Comparison of ENCODE assay signal across 1 cellular context in genomic region chr3:45010718-45011355, GRCh38.
TF ChIP-seq lines count a peak whose summit lies in the region.

No MANE protein-coding gene starts in this region.

TF ChIP-seq in WTC11, 78 proteins besides CTCF, POLR2A, EP300 and RAD21 (continued from another document):
- TF ChIP-seq, protein P1, sequence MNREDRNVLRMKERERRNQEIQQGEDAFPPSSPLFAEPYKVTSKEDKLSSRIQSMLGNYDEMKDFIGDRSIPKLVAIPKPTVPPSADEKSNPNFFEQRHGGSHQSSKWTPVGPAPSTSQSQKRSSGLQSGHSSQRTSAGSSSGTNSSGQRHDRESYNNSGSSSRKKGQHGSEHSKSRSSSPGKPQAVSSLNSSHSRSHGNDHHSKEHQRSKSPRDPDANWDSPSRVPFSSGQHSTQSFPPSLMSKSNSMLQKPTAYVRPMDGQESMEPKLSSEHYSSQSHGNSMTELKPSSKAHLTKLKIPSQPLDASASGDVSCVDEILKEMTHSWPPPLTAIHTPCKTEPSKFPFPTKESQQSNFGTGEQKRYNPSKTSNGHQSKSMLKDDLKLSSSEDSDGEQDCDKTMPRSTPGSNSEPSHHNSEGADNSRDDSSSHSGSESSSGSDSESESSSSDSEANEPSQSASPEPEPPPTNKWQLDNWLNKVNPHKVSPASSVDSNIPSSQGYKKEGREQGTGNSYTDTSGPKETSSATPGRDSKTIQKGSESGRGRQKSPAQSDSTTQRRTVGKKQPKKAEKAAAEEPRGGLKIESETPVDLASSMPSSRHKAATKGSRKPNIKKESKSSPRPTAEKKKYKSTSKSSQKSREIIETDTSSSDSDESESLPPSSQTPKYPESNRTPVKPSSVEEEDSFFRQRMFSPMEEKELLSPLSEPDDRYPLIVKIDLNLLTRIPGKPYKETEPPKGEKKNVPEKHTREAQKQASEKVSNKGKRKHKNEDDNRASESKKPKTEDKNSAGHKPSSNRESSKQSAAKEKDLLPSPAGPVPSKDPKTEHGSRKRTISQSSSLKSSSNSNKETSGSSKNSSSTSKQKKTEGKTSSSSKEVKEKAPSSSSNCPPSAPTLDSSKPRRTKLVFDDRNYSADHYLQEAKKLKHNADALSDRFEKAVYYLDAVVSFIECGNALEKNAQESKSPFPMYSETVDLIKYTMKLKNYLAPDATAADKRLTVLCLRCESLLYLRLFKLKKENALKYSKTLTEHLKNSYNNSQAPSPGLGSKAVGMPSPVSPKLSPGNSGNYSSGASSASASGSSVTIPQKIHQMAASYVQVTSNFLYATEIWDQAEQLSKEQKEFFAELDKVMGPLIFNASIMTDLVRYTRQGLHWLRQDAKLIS (CRISPR knock-in tag; IDR thresholded peaks at IDR 0.05; ENCODE audit: borderline replicate concordance), result no peak
- no peak for TF ChIP-seq FOXJ3 (CRISPR knock-in tag; IDR thresholded peaks at IDR 0.05; ENCODE audit: borderline replicate concordance)
- TF ChIP-seq ZBTB21 (CRISPR knock-in tag; IDR thresholded peaks at IDR 0.05; ENCODE audit: borderline replicate concordance), result no peak
- no peak for TF ChIP-seq FOXP1 (CRISPR knock-in tag; IDR thresholded peaks at IDR 0.05; ENCODE audit: borderline replicate concordance)
- no peak for TF ChIP-seq SMAD3 (CRISPR knock-in tag; IDR thresholded peaks at IDR 0.05; ENCODE audit: borderline replicate concordance)
- no peak for TF ChIP-seq ZMAT4 (CRISPR knock-in tag; IDR thresholded peaks at IDR 0.05)
